11 cellular contexts compared by ENCODE assay signal in the genomic region with DNA sequence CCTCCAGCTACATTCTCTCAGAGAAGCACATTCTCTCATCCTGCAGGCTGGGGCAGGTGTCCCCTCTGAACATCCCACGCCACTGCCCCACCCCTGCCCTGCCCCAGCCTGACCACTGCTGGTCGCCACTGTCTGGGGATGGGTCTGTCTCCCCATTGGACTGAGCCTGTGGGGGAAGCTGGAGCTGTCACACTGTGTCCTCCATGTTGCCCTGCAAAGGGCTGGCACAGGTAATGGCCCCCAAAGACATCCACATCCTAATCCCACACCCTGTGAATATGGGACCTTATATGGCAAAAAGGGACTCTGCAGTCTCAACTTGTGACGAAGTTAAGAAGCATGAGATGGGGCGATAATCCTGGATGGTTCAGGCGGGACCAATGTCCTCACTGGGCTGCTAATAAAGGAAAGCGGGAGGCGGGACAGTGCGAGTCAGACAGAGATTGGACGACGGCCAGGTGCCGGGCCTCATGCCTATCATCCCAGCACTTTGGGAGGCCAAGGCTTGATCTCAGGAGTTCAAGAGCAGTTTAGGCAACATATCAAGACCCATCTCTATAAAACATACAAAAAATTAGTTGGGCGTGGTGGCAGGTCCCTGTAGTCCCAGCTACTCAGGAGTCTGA. TPM values are rescaled to one million over a fixed set of nuclear protein-coding genes. Genes with fewer than 3 reads are reported as not detected.
DNase-seq lines count a peak whose midpoint lies in the region; ATAC-seq and TF ChIP-seq lines count a peak whose summit lies in the region.
"Had no signal": no experiment of that assay in that cellular context is flagged by ENCODE, and none has a peak within 500 bp of the region (broad histone marks: within the 10 kb centered on the region; RNA-seq: fewer than 3 reads in every experiment).

No MANE protein-coding gene starts in this region.

- peak overlapping the region in 1 of 2 experiments; percentile 31; a peak in 1 of 4 replicates for H3K27ac ChIP-seq in SK-N-SH (ENCODE audit: low read depth in 2 of 2, low read length in 1 of 2)
- peak overlapping the region; percentile 70 for H3K27ac ChIP-seq in rectal smooth muscle tissue (ENCODE audit: low read depth, low read length)

- H3K4me2 ChIP-seq in SK-N-SH = peak overlapping the region; percentile 15; the same call in 1 of the 2 replicates

- TF ChIP-seq CTCF in SK-N-SH (IDR thresholded peaks at IDR 0.05) = no peak
- no peak for TF ChIP-seq CTCF in fibroblast of pulmonary artery (IDR thresholded peaks at IDR 0.05; ENCODE audit: low read length, missing control alignments)
- TF ChIP-seq CTCF in lower leg skin (IDR thresholded peaks at IDR 0.05) = no peak

- DNase-seq in EH (ENCODE audit: low read depth) = peak; percentile 97
- DNase-seq in SK-N-SH = no peak
- DNase-seq in fibroblast of pulmonary artery (ENCODE audit: low read depth) = peak; percentile 68
- DNase-seq in naive thymus-derived CD8-positive, alpha-beta T cell = no peak
- DNase-seq in lower leg skin (ENCODE audit: low spot score in 2 of 2) = no peak
- DNase-seq: cerebellar nuclear complex, DND-41, islet precursor cell had no signal

- TF ChIP-seq EP300 in SK-N-SH (IDR thresholded peaks at IDR 0.05; ENCODE audit: borderline replicate concordance in 1 of 2, low read depth in 1 of 2, low read length in 1 of 2) = no peak

- no peak for TF ChIP-seq POLR2A in lower leg skin (IDR thresholded peaks at IDR 0.05)

- H2AFZ ChIP-seq in SK-N-SH (ENCODE audit: low read depth) = no peak overlapping the region

- H3K4me1 ChIP-seq in SK-N-SH (ENCODE audit: control insufficient read depth in 1 of 2, insufficient read depth in 2 of 2, low read depth in 1 of 2, low read length in 1 of 2) (peaks cover 0 to 3% of the 10 kb centered on the region in 2 experiments; a peak in 1 of 4 replicates), rectal smooth muscle tissue (ENCODE audit: control insufficient read depth, insufficient read depth, low read length) (peaks cover 10% of the 10 kb centered on the region)

- peaks cover 14 to 17% of the 10 kb centered on the region in 2 experiments for H3K36me3 ChIP-seq in SK-N-SH (replicated peaks in 1 of 2; ENCODE audit: control insufficient read depth in 1 of 2, insufficient read depth in 2 of 2, low read length in 1 of 2)
- H3K36me3 ChIP-seq in rectal smooth muscle tissue (ENCODE audit: control insufficient read depth, insufficient read depth, low read length) = peaks cover 24% of the 10 kb centered on the region

- H3K9me3 ChIP-seq in SK-N-SH = no peaks in the 10 kb centered on the region

- H3K27ac Mint-ChIP-seq in naive thymus-derived CD8-positive, alpha-beta T cell = peak overlapping the region in 2 of 10 donors; percentile 4 to 29

- intact Hi-C loops in lower leg skin (cut with DNase I; ENCODE audit: low total_unique reads) = loop anchor here (2.0 kb wide), 1 partner anchor 87 kb away; no protein-coding TSS in a partner anchor

- H3K9me3 Mint-ChIP-seq in naive thymus-derived CD8-positive, alpha-beta T cell = no peaks in the 10 kb centered on the region

- peaks cover 55% of the 10 kb centered on the region for H3K79me2 ChIP-seq in SK-N-SH (ENCODE audit: insufficient read depth)

- H3K36me3 Mint-ChIP-seq in naive thymus-derived CD8-positive, alpha-beta T cell = peaks cover 0 to 57% (median 9%) of the 10 kb centered on the region in 3 donors

- no peak for TF ChIP-seq RAD21 in SK-N-SH (IDR thresholded peaks at IDR 0.05; ENCODE audit: low read length)

- H3K9ac ChIP-seq in SK-N-SH (no peak overlapping the region), rectal smooth muscle tissue (ENCODE audit: low read length) (no peak overlapping the region)

- POLR2A ChIA-PET in SK-N-SH (lab: Yijun Ruan, JAX) = no interaction called here
- POLR2A ChIA-PET in naive thymus-derived CD8-positive, alpha-beta T cell (lab: Charles Lee) = interaction anchor here (1.8 kb wide), 1 partner anchor 84 kb away, joined by 11 read pairs; no protein-coding TSS in a partner anchor

- WGBS in SK-N-SH (ENCODE audit: low lambda C conversion rate) = 52% methylated on average over 11 of the region's 12 CpGs
- WGBS in lower leg skin, 2 donors = 70 to 76% methylated on average over 12 of the region's 12 CpGs

- no peaks in the 10 kb centered on the region for H3K27me3 Mint-ChIP-seq in naive thymus-derived CD8-positive, alpha-beta T cell

- H3K4me3 Mint-ChIP-seq in naive thymus-derived CD8-positive, alpha-beta T cell = no peak overlapping the region

- no peak overlapping the region for H3K4me3 ChIP-seq in SK-N-SH (ENCODE audit: low read depth in 2 of 2, low read length in 1 of 2)
- no peak overlapping the region for H3K4me3 ChIP-seq in fibroblast of pulmonary artery (replicated peaks; ENCODE audit: low read depth, low read length)
- no peak overlapping the region for H3K4me3 ChIP-seq in rectal smooth muscle tissue (ENCODE audit: low read length)
- H3K4me3 ChIP-seq in lower leg skin (ENCODE audit: low read depth, poor library complexity, severe bottlenecking) = no peak overlapping the region

- H3K4me1 Mint-ChIP-seq in naive thymus-derived CD8-positive, alpha-beta T cell = peaks cover 6 to 13% (median 9%) of the 10 kb centered on the region in 4 donors

- H4K20me1 ChIP-seq in SK-N-SH (ENCODE audit: insufficient read depth) = no peaks in the 10 kb centered on the region; the same call in 1 of the 2 replicates

- CTCF ChIA-PET in SK-N-SH (lab: Yijun Ruan, JAX) = interaction anchor here (0.7 to 11.8 kb wide), 20 partner anchors 8 to 227 kb away, joined by 3 to 170 read pairs (median 10); a partner anchor contains a TSS

- ATAC-seq in naive thymus-derived CD8-positive, alpha-beta T cell = no peak
- ATAC-seq in GM21367 (IDR thresholded peaks at IDR 0.05; ENCODE audit: unreplicated experiment) (no peak), HG03571 (IDR thresholded peaks at IDR 0.05; ENCODE audit: unreplicated experiment) (no peak)

- H3K9me2 ChIP-seq in SK-N-SH = no peaks in the 10 kb centered on the region

- H3F3A ChIP-seq in SK-N-SH (replicated peaks; ENCODE audit: insufficient read depth) = peaks cover 19% of the 10 kb centered on the region

- H3K27me3 ChIP-seq in SK-N-SH (ENCODE audit: insufficient read depth) = no peaks in the 10 kb centered on the region
- H3K27me3 ChIP-seq in rectal smooth muscle tissue (ENCODE audit: control insufficient read depth, insufficient read depth, low read length) = no peaks in the 10 kb centered on the region

TF ChIP-seq in SK-N-SH, 30 proteins besides CTCF, POLR2A, EP300 and RAD21:
- TF ChIP-seq, protein P1, sequence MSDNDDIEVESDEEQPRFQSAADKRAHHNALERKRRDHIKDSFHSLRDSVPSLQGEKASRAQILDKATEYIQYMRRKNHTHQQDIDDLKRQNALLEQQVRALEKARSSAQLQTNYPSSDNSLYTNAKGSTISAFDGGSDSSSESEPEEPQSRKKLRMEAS (IDR thresholded peaks at IDR 0.05; ENCODE audit: low read depth) = 0 out of 2 replicates have a peak, but pooled peaks have one; percentile 45
- TF ChIP-seq RCOR1 (IDR thresholded peaks at IDR 0.05; ENCODE audit: low read length) = no peak
- TF ChIP-seq NRF1 (IDR thresholded peaks at IDR 0.05; ENCODE audit: low read depth, low read length) = no peak
- peak; percentile 59 for TF ChIP-seq NFIC (IDR thresholded peaks at IDR 0.05; ENCODE audit: borderline replicate concordance)
- TF ChIP-seq, protein P2, sequence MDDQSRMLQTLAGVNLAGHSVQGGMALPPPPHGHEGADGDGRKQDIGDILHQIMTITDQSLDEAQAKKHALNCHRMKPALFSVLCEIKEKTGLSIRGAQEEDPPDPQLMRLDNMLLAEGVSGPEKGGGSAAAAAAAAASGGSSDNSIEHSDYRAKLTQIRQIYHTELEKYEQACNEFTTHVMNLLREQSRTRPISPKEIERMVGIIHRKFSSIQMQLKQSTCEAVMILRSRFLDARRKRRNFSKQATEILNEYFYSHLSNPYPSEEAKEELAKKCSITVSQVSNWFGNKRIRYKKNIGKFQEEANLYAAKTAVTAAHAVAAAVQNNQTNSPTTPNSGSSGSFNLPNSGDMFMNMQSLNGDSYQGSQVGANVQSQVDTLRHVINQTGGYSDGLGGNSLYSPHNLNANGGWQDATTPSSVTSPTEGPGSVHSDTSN (IDR thresholded peaks at IDR 0.05) = peak; percentile 79

RNA-seq across cellular contexts. Expression of a gene that starts 9.1 kb away (rescaled TPM):
- polyA plus RNA-seq in SK-N-SH (2012; rRNA removed) = 380 and 565 TPM in 2 replicates
- polyA plus RNA-seq in SK-N-SH (2012; cell fraction: cytosol; rRNA removed) = 343 and 389 TPM in 2 replicates
- 163 and 226 TPM in 2 replicates for polyA plus RNA-seq in SK-N-SH (2012; cell fraction: nucleus; rRNA removed)
- 10 to 100 TPM; 39.3 to 40.6 TPM for total RNA-seq in naive thymus-derived CD8-positive, alpha-beta T cell
- 10 to 100 TPM; 63.8 to 68.3 (median 65.2) TPM for polyA plus RNA-seq in naive thymus-derived CD8-positive, alpha-beta T cell
- total RNA-seq in lower leg skin = 100 to 1,000 TPM in 3 of 4 donors, 10 to 100 TPM in 1; 88.9 to 132 (median 114) TPM

RNA-seq across cellular contexts. Expression of a gene that starts 19.2 kb away (rescaled TPM):
- 19.7 and 25.1 TPM in 2 replicates for polyA plus RNA-seq in SK-N-SH (2012; rRNA removed)
- 16.2 and 21.9 TPM in 2 replicates for polyA plus RNA-seq in SK-N-SH (2012; cell fraction: cytosol; rRNA removed)
- 21.0 and 26.2 TPM in 2 replicates for polyA plus RNA-seq in SK-N-SH (2012; cell fraction: nucleus; rRNA removed)
- total RNA-seq in naive thymus-derived CD8-positive, alpha-beta T cell = 10 to 100 TPM; 27.3 TPM
- polyA plus RNA-seq in naive thymus-derived CD8-positive, alpha-beta T cell = 1 to 10 TPM; 2.0 to 3.3 (median 2.1) TPM
- 10 to 100 TPM; 19.4 to 43.6 (median 40.1) TPM for total RNA-seq in lower leg skin

RNA-seq across cellular contexts. Expression of a gene that starts 53.2 kb away (rescaled TPM):
- polyA plus RNA-seq in SK-N-SH (2012; rRNA removed) = 76.7 and 80.4 TPM in 2 replicates
- polyA plus RNA-seq in SK-N-SH (2012; cell fraction: cytosol; rRNA removed) = 38.6 and 52.9 TPM in 2 replicates
- 59.2 and 69.9 TPM in 2 replicates for polyA plus RNA-seq in SK-N-SH (2012; cell fraction: nucleus; rRNA removed)
- total RNA-seq in naive thymus-derived CD8-positive, alpha-beta T cell = 1 to 10 TPM; 7.0 to 8.2 TPM
- 1 to 10 TPM; 2.5 to 6.1 (median 4.1) TPM for polyA plus RNA-seq in naive thymus-derived CD8-positive, alpha-beta T cell
- 100 to 1,000 TPM in 3 of 4 donors, 10 to 100 TPM in 1; 59.3 to 181 (median 137) TPM for total RNA-seq in lower leg skin

Comparison
In these comparisons a context has a peak if more than half of its experiments do, and no peak if none do; other contexts are left out.
1. DNase-seq: peak in EH (single experiment) and fibroblast of pulmonary artery (single experiment); none in SK-N-SH (single experiment), naive thymus-derived CD8-positive, alpha-beta T cell (0 of 10) and lower leg skin (0 of 2).
2. RNA of a gene that starts 53.2 kb away (total RNA-seq): 59.3 to 181 TPM in lower leg skin; 7.0 to 8.2 TPM in naive thymus-derived CD8-positive, alpha-beta T cell; every median in the first group is over 4 times any median in the second.